In genomic region chr4:8820178-8821102, GRCh38 we compare ENCODE assay signal across 24 cellular contexts. TPM values are rescaled to one million over a fixed set of nuclear protein-coding genes. Genes with fewer than 3 reads are reported as not detected.
DNase-seq lines count a peak whose midpoint lies in the region; ATAC-seq and TF ChIP-seq lines count a peak whose summit lies in the region.
"Had no signal": no experiment of that assay in that cellular context is flagged by ENCODE, and none has a peak within 500 bp of the region (broad histone marks: within the 10 kb centered on the region; RNA-seq: fewer than 3 reads in every experiment).

No MANE protein-coding gene starts in this region.

- WGBS in spleen, 5 donors: 85 to 90% (median 89%) methylated on average over 25 to 30 of the region's 30 CpGs

- H3K36me3 ChIP-seq in MM.1S (replicated peaks; ENCODE audit: insufficient read depth, low read length) (no peaks in the 10 kb centered on the region), spleen (no peaks in the 10 kb centered on the region)
- H3K36me3 ChIP-seq: uterus had no signal

- no peaks in the 10 kb centered on the region for H3K4me1 Mint-ChIP-seq in CD14-positive monocyte
- H3K4me1 Mint-ChIP-seq: memory B cell, nephron had no signal

- peak overlapping the region; percentile 83 for H3K9ac ChIP-seq in MM.1S (ENCODE audit: low read length)

- peaks cover 0 to 3% (median 0%) of the 10 kb centered on the region in 7 donors for H3K9me3 Mint-ChIP-seq in CD14-positive monocyte
- H3K9me3 Mint-ChIP-seq: memory B cell; nephron; T-helper 1 cell treated with Interleukin-12 subunit alpha and Interleukin-12 subunit beta and Interleukin-4 antibody, amounts not matched to agents 30 μg/mL and 1 μg/mL, for 36 hours had no signal

- H3F3A ChIP-seq in MM.1S (ENCODE audit: insufficient read depth, low read length): peaks cover 8% of the 10 kb centered on the region; the same call in 1 of the 2 replicates

- peak overlapping the region; percentile 90; the same call in 1 of the 2 replicates for H3K4me2 ChIP-seq in MM.1S (ENCODE audit: low read depth, low read length)

- no peak for TF ChIP-seq CTCF in CD14-positive monocyte (IDR thresholded peaks at IDR 0.05)
- TF ChIP-seq CTCF in MM.1S (IDR thresholded peaks at IDR 0.05; ENCODE audit: low read length): no peak
- no peak for TF ChIP-seq CTCF in spleen (IDR thresholded peaks at IDR 0.05 in 8 of 11, conservative IDR thresholded peaks at IDR 0.05 in 3 of 11)

- H4K20me1 ChIP-seq in MM.1S (ENCODE audit: insufficient read depth, low read length): no peaks in the 10 kb centered on the region

- H3K27me3 ChIP-seq in MM.1S (replicated peaks; ENCODE audit: insufficient read depth, low read length) (peaks cover 32% of the 10 kb centered on the region), spleen (replicated peaks in 1 of 7) (peaks cover 0 to 52% (median 0%) of the 10 kb centered on the region in 7 donors)
- H3K27me3 ChIP-seq: uterus had no signal

- peaks cover 22% of the 10 kb centered on the region for H3K4me1 ChIP-seq in MM.1S (ENCODE audit: low read length)
- no peaks in the 10 kb centered on the region for H3K4me1 ChIP-seq in spleen
- H3K4me1 ChIP-seq: uterus had no signal

- H3K4me3 ChIP-seq in MM.1S (ENCODE audit: low read length): no peak overlapping the region; the same call in 1 of the 2 replicates
- H3K4me3 ChIP-seq in spleen: no peak overlapping the region
- H3K4me3 ChIP-seq: uterus had no signal

- H3K9me3 ChIP-seq in MM.1S (replicated peaks; ENCODE audit: insufficient read depth, low read length) (no peaks in the 10 kb centered on the region), spleen (no peaks in the 10 kb centered on the region)
- H3K9me3 ChIP-seq: uterus had no signal

- ATAC-seq in left lobe of liver (no peak), GM21723 (IDR thresholded peaks at IDR 0.05; ENCODE audit: unreplicated experiment) (no peak)

- no peak for TF ChIP-seq POLR2A in spleen (IDR thresholded peaks at IDR 0.05)

- intact Hi-C loops in CD14-positive monocyte (cut with micrococcal nuclease) (no loop called here), spleen (cut with DNase I; ENCODE audit: low total_unique reads) (no loop called here)

- H3K27ac ChIP-seq in MM.1S (ENCODE audit: low read length): peak overlapping the region; percentile 97; the same call in 1 of the 2 replicates
- H3K27ac ChIP-seq in spleen: no peak overlapping the region
- H3K27ac ChIP-seq: HL-60, uterus, VCaP had no signal

- no peak overlapping the region for H3K27ac Mint-ChIP-seq in CD14-positive monocyte
- H3K27ac Mint-ChIP-seq: memory B cell; nephron; T-helper 1 cell treated with Interleukin-12 subunit alpha and Interleukin-12 subunit beta and Interleukin-4 antibody, amounts not matched to agents 30 μg/mL and 1 μg/mL, for 36 hours had no signal

- no peaks in the 10 kb centered on the region for H3K36me3 Mint-ChIP-seq in CD14-positive monocyte
- H3K36me3 Mint-ChIP-seq: memory B cell had no signal

- H3K27me3 Mint-ChIP-seq in CD14-positive monocyte (ENCODE audit: low read depth in 3 of 3): peaks cover 12 to 18% (median 13%) of the 10 kb centered on the region in 3 donors

- peak overlapping the region; percentile 74; the same call in 1 of the 2 replicates for H2AFZ ChIP-seq in MM.1S (ENCODE audit: low read length)

- no peaks in the 10 kb centered on the region for H3K9me2 ChIP-seq in MM.1S (replicated peaks; ENCODE audit: insufficient read depth, low read length)

- no peak overlapping the region for H3K4me3 Mint-ChIP-seq in CD14-positive monocyte
- H3K4me3 Mint-ChIP-seq: memory B cell; nephron; T-helper 1 cell treated with Interleukin-12 subunit alpha and Interleukin-12 subunit beta and Interleukin-4 antibody, amounts not matched to agents 30 μg/mL and 1 μg/mL, for 36 hours had no signal

- DNase-seq in CD14-positive monocyte (ENCODE audit: low spot score): peak; percentile 37
- DNase-seq in MM.1S: no peak
- DNase-seq in left lobe of liver (ENCODE audit: low spot score): peak; percentile 33
- DNase-seq in spleen: peak; percentile 66
- no peak for DNase-seq in NCI-H226
- DNase-seq in midbrain (lab: John Stamatoyannopoulos, UW): no peak
- DNase-seq: AML-193; COR-L47; effector memory CD4-positive, alpha-beta T cell; EL; HCEC 1CT; NCI-H524 treated with DMSO at 0.1 percent for 48 hours; SIG-M5; stimulated activated CD4-positive, alpha-beta T cell treated with anti-CD3 and anti-CD28 coated beads, Interleukin-15, amount 100 ng/mL, for 24 hours; stimulated activated naive CD4-positive, alpha-beta T cell; uterus had no signal

- no peaks in the 10 kb centered on the region for H3K79me2 ChIP-seq in MM.1S (ENCODE audit: low read length)

RNA-seq across cellular contexts. Expression of gene HMX1, which starts 51.2 kb away (rescaled TPM):
- polyA plus RNA-seq in CD14-positive monocyte (not detected), spleen (not detected)
- total RNA-seq in left lobe of liver (not detected), spleen (not detected)
- total RNA-seq: OCI-LY7 had no signal
- polyA plus RNA-seq: adipose tissue had no signal

Comparison
In these comparisons a context has a peak if more than half of its experiments do, and no peak if none do; other contexts are left out.
1. DNase-seq: peak in CD14-positive monocyte (single experiment), left lobe of liver (single experiment) and spleen (single experiment); none in MM.1S (single experiment), NCI-H226 (single experiment) and midbrain (single experiment).